ENCODE assay signal across 1 cellular context in the genomic region with DNA sequence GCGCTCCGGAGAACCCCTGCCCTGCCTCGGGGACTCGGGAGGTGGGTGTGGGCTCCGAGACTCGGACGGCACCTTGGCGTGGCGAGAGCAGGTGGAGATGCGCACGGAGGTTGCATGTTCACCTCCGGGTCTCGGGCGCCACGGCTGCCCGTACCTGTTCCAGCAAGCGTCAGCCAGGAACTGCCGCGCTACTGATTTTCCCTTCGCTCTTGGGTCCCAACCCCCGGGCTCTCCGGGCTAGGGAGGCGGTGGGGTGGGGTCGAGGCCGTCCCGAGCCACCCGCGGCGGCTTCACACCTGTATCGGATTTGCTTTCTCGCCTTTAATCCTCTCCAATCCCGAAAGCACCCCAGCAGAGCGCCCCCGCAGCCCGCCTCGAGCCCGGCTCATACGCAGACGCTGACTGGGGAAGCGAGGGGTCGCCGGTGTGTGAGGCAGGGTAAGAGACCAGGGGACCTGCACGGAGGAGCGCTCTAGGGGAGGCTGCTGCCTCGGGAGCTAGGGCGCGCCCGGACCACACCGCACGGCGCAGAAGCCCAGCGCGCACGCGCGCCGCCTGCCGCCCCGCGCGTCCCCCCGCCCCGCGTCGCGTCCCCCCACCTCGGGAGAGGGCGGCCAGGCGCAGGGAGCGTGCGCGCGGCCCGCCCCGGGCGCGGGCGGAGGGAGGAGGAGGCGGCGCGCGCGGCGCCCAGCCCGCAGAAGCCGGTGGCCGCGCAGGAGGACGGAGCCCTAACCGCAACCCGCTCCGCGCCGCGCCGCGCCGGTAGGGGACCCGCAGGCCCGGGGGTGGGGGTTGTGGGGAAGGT.
A peak's percentile ranks its signal among the peaks of the same experiment; 100 is the strongest.
TF ChIP-seq lines count a peak whose summit lies in the region.

A gene with protein sequence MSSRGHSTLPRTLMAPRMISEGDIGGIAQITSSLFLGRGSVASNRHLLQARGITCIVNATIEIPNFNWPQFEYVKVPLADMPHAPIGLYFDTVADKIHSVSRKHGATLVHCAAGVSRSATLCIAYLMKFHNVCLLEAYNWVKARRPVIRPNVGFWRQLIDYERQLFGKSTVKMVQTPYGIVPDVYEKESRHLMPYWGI (plus strand): TSS at position 695 of the 805 bp plus-strand sequence. CDS start 22,382 bp downstream, outside the sequence.

TF ChIP-seq in K562, 482 proteins besides CTCF, POLR2A, EP300 and RAD21 (continued from another document and continues in another):
- TF ChIP-seq, protein P1, sequence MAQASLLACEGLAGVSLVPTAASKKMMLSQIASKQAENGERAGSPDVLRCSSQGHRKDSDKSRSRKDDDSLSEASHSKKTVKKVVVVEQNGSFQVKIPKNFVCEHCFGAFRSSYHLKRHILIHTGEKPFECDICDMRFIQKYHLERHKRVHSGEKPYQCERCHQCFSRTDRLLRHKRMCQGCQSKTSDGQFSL (CRISPR knock-in tag; IDR thresholded peaks at IDR 0.05), result no peak
- TF ChIP-seq, protein P1 (tag; IDR thresholded peaks at IDR 0.05), result no peak
- no peak for TF ChIP-seq ZNF347 (CRISPR knock-in tag; IDR thresholded peaks at IDR 0.05; ENCODE audit: low read depth)
- TF ChIP-seq ARNT (IDR thresholded peaks at IDR 0.05), result no peak
- TF ChIP-seq POU5F1 (IDR thresholded peaks at IDR 0.05; ENCODE audit: borderline replicate concordance, low read depth, low read length, partially characterized antibody), result no peak
- TF ChIP-seq, protein P2, sequence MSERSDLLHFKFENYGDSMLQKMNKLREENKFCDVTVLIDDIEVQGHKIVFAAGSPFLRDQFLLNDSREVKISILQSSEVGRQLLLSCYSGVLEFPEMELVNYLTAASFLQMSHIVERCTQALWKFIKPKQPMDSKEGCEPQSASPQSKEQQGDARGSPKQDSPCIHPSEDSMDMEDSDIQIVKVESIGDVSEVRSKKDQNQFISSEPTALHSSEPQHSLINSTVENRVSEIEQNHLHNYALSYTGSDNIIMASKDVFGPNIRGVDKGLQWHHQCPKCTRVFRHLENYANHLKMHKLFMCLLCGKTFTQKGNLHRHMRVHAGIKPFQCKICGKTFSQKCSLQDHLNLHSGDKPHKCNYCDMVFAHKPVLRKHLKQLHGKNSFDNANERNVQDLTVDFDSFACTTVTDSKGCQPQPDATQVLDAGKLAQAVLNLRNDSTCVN (CRISPR knock-in tag; IDR thresholded peaks at IDR 0.05), result no peak
- TF ChIP-seq CHD2 (IDR thresholded peaks at IDR 0.05; ENCODE audit: low read depth, low read length), result no peak
- no peak for TF ChIP-seq SMAD2 (IDR thresholded peaks at IDR 0.05; ENCODE audit: low read depth, low read length)
- TF ChIP-seq KAT2B (IDR thresholded peaks at IDR 0.05; ENCODE audit: low read depth, low read length), result no peak
- TF ChIP-seq, protein P3, sequence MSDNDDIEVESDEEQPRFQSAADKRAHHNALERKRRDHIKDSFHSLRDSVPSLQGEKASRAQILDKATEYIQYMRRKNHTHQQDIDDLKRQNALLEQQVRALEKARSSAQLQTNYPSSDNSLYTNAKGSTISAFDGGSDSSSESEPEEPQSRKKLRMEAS (CRISPR knock-in tag; IDR thresholded peaks at IDR 0.05), result peak; percentile 52; the same call in 1 of the 2 replicates
- no peak for TF ChIP-seq NR3C1 (CRISPR knock-in tag; IDR thresholded peaks at IDR 0.05)
- TF ChIP-seq ZBTB8A (IDR thresholded peaks at IDR 0.05; ENCODE audit: partially characterized antibody), result no peak
- TF ChIP-seq, protein P4, sequence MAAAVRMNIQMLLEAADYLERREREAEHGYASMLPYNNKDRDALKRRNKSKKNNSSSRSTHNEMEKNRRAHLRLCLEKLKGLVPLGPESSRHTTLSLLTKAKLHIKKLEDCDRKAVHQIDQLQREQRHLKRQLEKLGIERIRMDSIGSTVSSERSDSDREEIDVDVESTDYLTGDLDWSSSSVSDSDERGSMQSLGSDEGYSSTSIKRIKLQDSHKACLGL (CRISPR knock-in tag; IDR thresholded peaks at IDR 0.05; ENCODE audit: borderline replicate concordance, poor library complexity, severe bottlenecking), result no peak
- TF ChIP-seq BRCA1 (IDR thresholded peaks at IDR 0.05), result no peak
- TF ChIP-seq BRCA1 (CRISPR knock-in tag; IDR thresholded peaks at IDR 0.05), result no peak
- TF ChIP-seq NFIX (CRISPR knock-in tag; IDR thresholded peaks at IDR 0.05; ENCODE audit: low read depth), result no peak
- TF ChIP-seq SIRT6 (IDR thresholded peaks at IDR 0.05; ENCODE audit: low read depth, low read length), result no peak
- no peak for TF ChIP-seq ZNF717 (CRISPR knock-in tag; IDR thresholded peaks at IDR 0.05)
- TF ChIP-seq RBFOX2 (IDR thresholded peaks at IDR 0.05; ENCODE audit: low read depth, low read length), result peak; percentile 81
- TF ChIP-seq ZNF785 (CRISPR knock-in tag; IDR thresholded peaks at IDR 0.05), result no peak
- TF ChIP-seq MAZ (CRISPR knock-in tag; conservative IDR thresholded peaks at IDR 0.05 in 1 of 2, IDR thresholded peaks at IDR 0.05 in 1 of 2), result peak in 1 of 2 experiments; percentile 12; a peak in 1 of 4 replicates
- TF ChIP-seq RFX1 (IDR thresholded peaks at IDR 0.05), result no peak
- TF ChIP-seq ADNP (tag; IDR thresholded peaks at IDR 0.05), result no peak
- TF ChIP-seq NFYB (IDR thresholded peaks at IDR 0.05; ENCODE audit: extremely low read depth, insufficient read length), result no peak
- TF ChIP-seq, protein P5, sequence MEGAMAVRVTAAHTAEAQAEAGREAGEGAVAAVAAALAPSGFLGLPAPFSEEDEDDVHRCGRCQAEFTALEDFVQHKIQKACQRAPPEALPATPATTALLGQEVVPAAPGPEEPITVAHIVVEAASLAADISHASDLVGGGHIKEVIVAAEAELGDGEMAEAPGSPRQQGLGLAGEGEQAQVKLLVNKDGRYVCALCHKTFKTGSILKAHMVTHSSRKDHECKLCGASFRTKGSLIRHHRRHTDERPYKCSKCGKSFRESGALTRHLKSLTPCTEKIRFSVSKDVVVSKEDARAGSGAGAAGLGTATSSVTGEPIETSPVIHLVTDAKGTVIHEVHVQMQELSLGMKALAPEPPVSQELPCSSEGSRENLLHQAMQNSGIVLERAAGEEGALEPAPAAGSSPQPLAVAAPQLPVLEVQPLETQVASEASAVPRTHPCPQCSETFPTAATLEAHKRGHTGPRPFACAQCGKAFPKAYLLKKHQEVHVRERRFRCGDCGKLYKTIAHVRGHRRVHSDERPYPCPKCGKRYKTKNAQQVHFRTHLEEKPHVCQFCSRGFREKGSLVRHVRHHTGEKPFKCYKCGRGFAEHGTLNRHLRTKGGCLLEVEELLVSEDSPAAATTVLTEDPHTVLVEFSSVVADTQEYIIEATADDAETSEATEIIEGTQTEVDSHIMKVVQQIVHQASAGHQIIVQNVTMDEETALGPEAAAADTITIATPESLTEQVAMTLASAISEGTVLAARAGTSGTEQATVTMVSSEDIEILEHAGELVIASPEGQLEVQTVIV (CRISPR knock-in tag; IDR thresholded peaks at IDR 0.05; ENCODE audit: borderline replicate concordance), result no peak
- TF ChIP-seq POLR2B (IDR thresholded peaks at IDR 0.05; ENCODE audit: low read depth, partially characterized antibody), result peak; percentile 49
- TF ChIP-seq ESRRB (CRISPR knock-in tag; IDR thresholded peaks at IDR 0.05; ENCODE audit: borderline replicate concordance), result no peak
- TF ChIP-seq ZNF124 (CRISPR knock-in tag; IDR thresholded peaks at IDR 0.05), result no peak
- no peak for TF ChIP-seq BCL6 (CRISPR knock-in tag; IDR thresholded peaks at IDR 0.05)
- TF ChIP-seq CC2D1A (IDR thresholded peaks at IDR 0.05), result no peak
- no peak for TF ChIP-seq ZNF583 (CRISPR knock-in tag; IDR thresholded peaks at IDR 0.05)
- TF ChIP-seq RBM39 (optimal IDR thresholded peaks at IDR 0.05; ENCODE audit: low read depth, low read length), result no peak
- TF ChIP-seq SETDB1 (IDR thresholded peaks at IDR 0.05; ENCODE audit: low read length), result no peak
- TF ChIP-seq ZNF316 (IDR thresholded peaks at IDR 0.05), result no peak
- TF ChIP-seq MED1 (CRISPR knock-in tag; IDR thresholded peaks at IDR 0.05; ENCODE audit: borderline replicate concordance), result no peak
- no peak for TF ChIP-seq TCF3 (CRISPR knock-in tag; IDR thresholded peaks at IDR 0.05)
- TF ChIP-seq FOXK2 (conservative IDR thresholded peaks at IDR 0.05 in 1 of 2, IDR thresholded peaks at IDR 0.05 in 1 of 2; ENCODE audit: low read depth in 2 of 2), result no peak
- no peak for TF ChIP-seq FOXA1 (IDR thresholded peaks at IDR 0.05; ENCODE audit: borderline replicate concordance)
- TF ChIP-seq, protein P6, sequence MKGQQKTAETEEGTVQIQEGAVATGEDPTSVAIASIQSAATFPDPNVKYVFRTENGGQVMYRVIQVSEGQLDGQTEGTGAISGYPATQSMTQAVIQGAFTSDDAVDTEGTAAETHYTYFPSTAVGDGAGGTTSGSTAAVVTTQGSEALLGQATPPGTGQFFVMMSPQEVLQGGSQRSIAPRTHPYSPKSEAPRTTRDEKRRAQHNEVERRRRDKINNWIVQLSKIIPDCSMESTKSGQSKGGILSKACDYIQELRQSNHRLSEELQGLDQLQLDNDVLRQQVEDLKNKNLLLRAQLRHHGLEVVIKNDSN (CRISPR knock-in tag; IDR thresholded peaks at IDR 0.05), result no peak
- TF ChIP-seq, protein P7, sequence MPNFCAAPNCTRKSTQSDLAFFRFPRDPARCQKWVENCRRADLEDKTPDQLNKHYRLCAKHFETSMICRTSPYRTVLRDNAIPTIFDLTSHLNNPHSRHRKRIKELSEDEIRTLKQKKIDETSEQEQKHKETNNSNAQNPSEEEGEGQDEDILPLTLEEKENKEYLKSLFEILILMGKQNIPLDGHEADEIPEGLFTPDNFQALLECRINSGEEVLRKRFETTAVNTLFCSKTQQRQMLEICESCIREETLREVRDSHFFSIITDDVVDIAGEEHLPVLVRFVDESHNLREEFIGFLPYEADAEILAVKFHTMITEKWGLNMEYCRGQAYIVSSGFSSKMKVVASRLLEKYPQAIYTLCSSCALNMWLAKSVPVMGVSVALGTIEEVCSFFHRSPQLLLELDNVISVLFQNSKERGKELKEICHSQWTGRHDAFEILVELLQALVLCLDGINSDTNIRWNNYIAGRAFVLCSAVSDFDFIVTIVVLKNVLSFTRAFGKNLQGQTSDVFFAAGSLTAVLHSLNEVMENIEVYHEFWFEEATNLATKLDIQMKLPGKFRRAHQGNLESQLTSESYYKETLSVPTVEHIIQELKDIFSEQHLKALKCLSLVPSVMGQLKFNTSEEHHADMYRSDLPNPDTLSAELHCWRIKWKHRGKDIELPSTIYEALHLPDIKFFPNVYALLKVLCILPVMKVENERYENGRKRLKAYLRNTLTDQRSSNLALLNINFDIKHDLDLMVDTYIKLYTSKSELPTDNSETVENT (CRISPR knock-in tag; IDR thresholded peaks at IDR 0.05), result 0 out of 2 replicates have a peak, but pooled peaks have one; percentile 37
- TF ChIP-seq, protein P8, sequence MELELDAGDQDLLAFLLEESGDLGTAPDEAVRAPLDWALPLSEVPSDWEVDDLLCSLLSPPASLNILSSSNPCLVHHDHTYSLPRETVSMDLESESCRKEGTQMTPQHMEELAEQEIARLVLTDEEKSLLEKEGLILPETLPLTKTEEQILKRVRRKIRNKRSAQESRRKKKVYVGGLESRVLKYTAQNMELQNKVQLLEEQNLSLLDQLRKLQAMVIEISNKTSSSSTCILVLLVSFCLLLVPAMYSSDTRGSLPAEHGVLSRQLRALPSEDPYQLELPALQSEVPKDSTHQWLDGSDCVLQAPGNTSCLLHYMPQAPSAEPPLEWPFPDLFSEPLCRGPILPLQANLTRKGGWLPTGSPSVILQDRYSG (tag; conservative IDR thresholded peaks at IDR 0.05; ENCODE audit: low read depth), result no peak
- TF ChIP-seq NFE2L1 (tag; IDR thresholded peaks at IDR 0.05; ENCODE audit: borderline replicate concordance, low read depth), result no peak
- TF ChIP-seq TRIM24 (IDR thresholded peaks at IDR 0.05), result no peak
- TF ChIP-seq CTBP1 (IDR thresholded peaks at IDR 0.05; ENCODE audit: borderline replicate concordance), result peak; percentile 60
- TF ChIP-seq TCFL5 (CRISPR knock-in tag; conservative IDR thresholded peaks at IDR 0.05), result no peak
- no peak for TF ChIP-seq ZNF184 (CRISPR knock-in tag; IDR thresholded peaks at IDR 0.05)
- no peak for TF ChIP-seq THRAP3 (IDR thresholded peaks at IDR 0.05; ENCODE audit: borderline replicate concordance)
- TF ChIP-seq ZNF584 (CRISPR knock-in tag; IDR thresholded peaks at IDR 0.05; ENCODE audit: low read depth), result no peak
- no peak for TF ChIP-seq HCFC1 (IDR thresholded peaks at IDR 0.05; ENCODE audit: low read depth, low read length)
